32 cellular contexts compared by ENCODE assay signal in genomic region chr17:32944248-32945020, GRCh38. TPM values are rescaled to one million over a fixed set of nuclear protein-coding genes. Genes with fewer than 3 reads are reported as not detected.
A peak's percentile ranks its signal among the peaks of the same experiment; 100 is the strongest.
DNase-seq lines count a peak whose midpoint lies in the region; ATAC-seq, FAIRE-seq and TF ChIP-seq lines count a peak whose summit lies in the region.
"Had no signal": no experiment of that assay in that cellular context is flagged by ENCODE, and none has a peak within 500 bp of the region (broad histone marks: within the 10 kb centered on the region; RNA-seq: fewer than 3 reads in every experiment).

No MANE protein-coding gene starts in this region.

- no peaks in the 10 kb centered on the region for H3K9me3 ChIP-seq in HepG2 (ENCODE audit: low read length)
- H3K9me3 ChIP-seq in right lobe of liver: no peaks in the 10 kb centered on the region
- peaks cover 2% of the 10 kb centered on the region for H3K9me3 ChIP-seq in ectodermal cell (ENCODE audit: control insufficient read depth, low read length)
- H3K9me3 ChIP-seq: gastroesophageal sphincter, SJSA1, vagina had no signal

- TF ChIP-seq EP300 in HepG2 (IDR thresholded peaks at IDR 0.05; ENCODE audit: low read depth in 2 of 2, low read length in 2 of 2) (no peak), HepG2 (CRISPR knock-in tag; IDR thresholded peaks at IDR 0.05; ENCODE audit: borderline replicate concordance) (no peak)

- FAIRE-seq in HepG2 (lab: Jason Lieb, UNC): no peak
- FAIRE-seq: GM12878, GM19239, H1 had no signal

- H3K9ac ChIP-seq in HepG2 (ENCODE audit: insufficient read depth, low read depth, low read length): no peak overlapping the region

- no peak overlapping the region for H3K4me3 Mint-ChIP-seq in nephron progenitor cell
- H3K4me3 Mint-ChIP-seq: activated B cell treated with CpG ODN at 0.5 μM for 24 hours; activated T-cell treated with anti-CD3 and anti-CD28 coated beads, Interleukin-2, amount 50 U/mL, for 24 hours; CD4-positive, alpha-beta memory T cell; nephron; T-helper 2 cell treated with Interferon-gamma antibody and Interleukin-4, amounts not matched to agents 5 μg/mL and 100 μg/mL, for 36 hours had no signal

- intact Hi-C loops in HepG2 (cut with micrococcal nuclease; ENCODE audit: unreplicated experiment) (no loop called here), right lobe of liver (cut with DNase I) (no loop called here)

- peak; percentile 76 for ATAC-seq in HepG2
- ATAC-seq in right lobe of liver: no peak
- no peak for ATAC-seq in GM21576 (IDR thresholded peaks at IDR 0.05; ENCODE audit: unreplicated experiment)
- ATAC-seq in HG02852 (IDR thresholded peaks at IDR 0.05; ENCODE audit: unreplicated experiment): no peak
- ATAC-seq: GM12878 had no signal

- no peaks in the 10 kb centered on the region for H3K9me3 Mint-ChIP-seq in nephron progenitor cell
- H3K9me3 Mint-ChIP-seq: activated B cell treated with CpG ODN at 0.5 μM for 24 hours had no signal

- no peaks in the 10 kb centered on the region for H3K27me3 ChIP-seq in HepG2 (ENCODE audit: control insufficient read depth in 1 of 2, insufficient read depth in 2 of 2, low read length in 2 of 2)
- H3K27me3 ChIP-seq in right lobe of liver: no peaks in the 10 kb centered on the region
- no peaks in the 10 kb centered on the region for H3K27me3 ChIP-seq in ectodermal cell (ENCODE audit: control insufficient read depth, insufficient read depth, low read length, poor library complexity, severe bottlenecking)
- H3K27me3 ChIP-seq: gastroesophageal sphincter, SJSA1, vagina had no signal

- DNase-seq in HepG2 (ENCODE audit: low spot score) (no peak), right lobe of liver (no peak), nephron progenitor cell (no peak), DMS53 treated with DMSO at 0.1 percent for 48 hours (lab: John Stamatoyannopoulos, UW; ENCODE audit: unreplicated experiment) (no peak)
- no peak for DNase-seq in stimulated activated CD4-positive, alpha-beta T cell treated with anti-CD3 and anti-CD28 coated beads, Interleukin-1b, Interleukin-23, amount 100 ng/mL, for 48 hours
- DNase-seq: activated B cell treated with CpG ODN at 0.5 μM for 24 hours; activated naive CD4-positive, alpha-beta T cell treated with Interleukin-2 at 50 U/mL for 16 hours; activated T-cell treated with anti-CD3 and anti-CD28 coated beads, Interleukin-2, amount 50 U/mL, for 24 hours; amniotic stem cell; CD4-positive, alpha-beta memory T cell; Kasumi-1; NCI-H1092 treated with DMSO at 0.1 percent for 48 hours; NCI-H2029 treated with DMSO at 0.1 percent for 48 hours; NCI-H345; stimulated activated CD4-positive, alpha-beta T cell treated with anti-CD3 and anti-CD28 coated beads, Interleukin-12 subunit alpha, Interleukin-12 subunit beta, amount 100 ng/mL, for 4 hours had no signal

- H3K36me3 Mint-ChIP-seq in nephron progenitor cell (ENCODE audit: low read depth): peaks cover 50% of the 10 kb centered on the region
- H3K36me3 Mint-ChIP-seq: CD4-positive, alpha-beta memory T cell had no signal

- CTCF ChIA-PET in HepG2 (lab: Yijun Ruan, JAX; ENCODE audit: low intra/inter-chr PET ratio, low total read pairs): no interaction called here

- TF ChIP-seq RAD21 in HepG2 (CRISPR knock-in tag; IDR thresholded peaks at IDR 0.05): no peak

- peaks cover 11% of the 10 kb centered on the region for H3K27me3 Mint-ChIP-seq in nephron progenitor cell (ENCODE audit: low read depth, poor library complexity)

- peak overlapping the region; percentile 93 for H3K27ac Mint-ChIP-seq in nephron progenitor cell
- H3K27ac Mint-ChIP-seq: activated B cell treated with CpG ODN at 0.5 μM for 24 hours; activated T-cell treated with anti-CD3 and anti-CD28 coated beads, Interleukin-2, amount 50 U/mL, for 24 hours; CD4-positive, alpha-beta memory T cell; nephron; T-helper 2 cell treated with Interferon-gamma antibody and Interleukin-4, amounts not matched to agents 5 μg/mL and 100 μg/mL, for 36 hours had no signal

- peaks cover 5 to 21% of the 10 kb centered on the region in 2 experiments; a peak in 4 of 5 replicates for H3K36me3 ChIP-seq in HepG2 (replicated peaks in 1 of 2; ENCODE audit: control insufficient read depth in 1 of 2, insufficient read depth in 2 of 2, low read length in 2 of 2)
- H3K36me3 ChIP-seq in right lobe of liver: peaks cover 0 to 3% (median 0%) of the 10 kb centered on the region in 4 donors
- peaks cover 23% of the 10 kb centered on the region for H3K36me3 ChIP-seq in ectodermal cell (ENCODE audit: control insufficient read depth, insufficient read depth, low read length)

- H3K79me2 ChIP-seq in HepG2 (ENCODE audit: insufficient read depth, low read length): no peaks in the 10 kb centered on the region

- H2AFZ ChIP-seq in HepG2 (ENCODE audit: low read length): no peak overlapping the region

- peaks cover 25% of the 10 kb centered on the region for H3K4me1 Mint-ChIP-seq in nephron progenitor cell
- H3K4me1 Mint-ChIP-seq: activated B cell treated with CpG ODN at 0.5 μM for 24 hours had no signal

- H3K4me1 ChIP-seq in HepG2 (ENCODE audit: insufficient read depth, low read length) (peaks cover 22% of the 10 kb centered on the region), right lobe of liver (no peaks in the 10 kb centered on the region), ectodermal cell (ENCODE audit: control insufficient read depth, insufficient read depth, low read length) (no peaks in the 10 kb centered on the region)
- H3K4me1 ChIP-seq: SJSA1 had no signal

- H3K4me3 ChIP-seq in HepG2 (replicated peaks in 1 of 3; ENCODE audit: insufficient read depth in 1 of 3, low read depth in 2 of 3, low read length in 3 of 3) (no peak overlapping the region), right lobe of liver (no peak overlapping the region), ectodermal cell (ENCODE audit: insufficient read depth, low read depth, low read length) (no peak overlapping the region)
- H3K4me3 ChIP-seq: gastroesophageal sphincter, GM12878, SJSA1, vagina had no signal

- BruUV-seq in HepG2 (replicated peaks; lab: Mats Ljungman, UMichigan): no TSS peak

- in situ Hi-C loops in HepG2 (cut with HindIII; ENCODE audit: extremely low pct_ligation_motif_present, low pct_unique_long_range_greater_than_20kb): no loop called here

- TF ChIP-seq CTCF in HepG2 (CRISPR knock-in tag; IDR thresholded peaks at IDR 0.05): no peak
- TF ChIP-seq CTCF in right lobe of liver (IDR thresholded peaks at IDR 0.05): no peak
- TF ChIP-seq CTCF in nephron progenitor cell (IDR thresholded peaks at IDR 0.05): no peak

- H4K20me1 ChIP-seq in HepG2 (ENCODE audit: insufficient read depth, low read length): no peaks in the 10 kb centered on the region

- WGBS in HepG2 (ENCODE audit: low lambda C conversion rate): 77% methylated on average over 4 of the region's 4 CpGs
- WGBS in right lobe of liver (ENCODE audit: insufficient coverage, low coverage, low lambda C conversion rate, missing lambda C conversion rate): 79% methylated on average over 3 of the region's 4 CpGs
- WGBS in ectodermal cell, 2 experiments: 91 to 99% methylated on average over 4 of the region's 4 CpGs

- peak overlapping the region; percentile 20; the same call in 1 of the 2 replicates for H3K4me2 ChIP-seq in HepG2 (ENCODE audit: low read depth, low read length)

- POLR2A ChIA-PET in HepG2 (lab: Yijun Ruan, JAX): interaction anchor here (0.9 kb wide), 1 partner anchor 67 kb away, joined by 3 read pairs; the partner anchor contains the start of gene MYO1D

- H3K27ac ChIP-seq in HepG2 (ENCODE audit: extremely low read length, insufficient read depth, low read length): no peak overlapping the region
- H3K27ac ChIP-seq in right lobe of liver: no peak overlapping the region
- H3K27ac ChIP-seq in ectodermal cell (ENCODE audit: insufficient read depth, low read depth, low read length, poor library complexity, severe bottlenecking): peak overlapping the region; percentile 23
- H3K27ac ChIP-seq: gastroesophageal sphincter, SJSA1, vagina had no signal

- TF ChIP-seq POLR2A in HepG2 (IDR thresholded peaks at IDR 0.05; ENCODE audit: insufficient read depth in 1 of 2, low read depth in 2 of 2, low read length in 2 of 2) (no peak), right lobe of liver (IDR thresholded peaks at IDR 0.05) (no peak)

RNA-seq across cellular contexts. Expression of gene TMEM98, which starts 16.5 kb away (rescaled TPM):
- 77.3 and 103 TPM in 2 replicates for total RNA-seq in HepG2 (2016; rRNA removed; fragmentation: Illumina TruSeq; extraction: Trizol)
- 53.1 and 67.2 TPM in 2 replicates for total RNA-seq in HepG2 (2016; cell fraction: cytosol; rRNA removed; fragmentation: Illumina TruSeq; extraction: Trizol; ENCODE audit: low read depth)
- total RNA-seq in HepG2 (2016; cell fraction: insoluble cytoplasmic fraction; rRNA removed; fragmentation: Illumina TruSeq; extraction: Trizol): 79.2 and 109 TPM in 2 replicates
- 111 and 127 TPM in 2 replicates for total RNA-seq in HepG2 (2016; cell fraction: membrane; rRNA removed; fragmentation: Illumina TruSeq; extraction: Trizol)
- total RNA-seq in HepG2 (2016; cell fraction: nucleus; rRNA removed; fragmentation: Illumina TruSeq; extraction: Trizol): 75.4 and 76.4 TPM in 2 replicates
- 175 and 180 TPM in 2 replicates for polyA plus RNA-seq in HepG2 (2011; rRNA removed)
- polyA plus RNA-seq in HepG2 (2011; cell fraction: cytosol; rRNA removed): 328 and 339 TPM in 2 replicates
- polyA plus RNA-seq in HepG2 (2011; cell fraction: nucleus; rRNA removed): 173 and 209 TPM in 2 replicates
- polyA plus RNA-seq in HepG2 (2012): 69.9 and 74.1 TPM in 2 replicates
- polyA plus RNA-seq in HepG2 (2016; cell fraction: cytosol; fragmentation: Illumina TruSeq; extraction: Trizol; ENCODE audit: low read depth): 92.0 and 118 TPM in 2 replicates
- 87.3 and 89.1 TPM in 2 replicates for polyA plus RNA-seq in HepG2 (2016; cell fraction: insoluble cytoplasmic fraction; fragmentation: Illumina TruSeq; extraction: Trizol; ENCODE audit: low read depth)
- polyA plus RNA-seq in HepG2 (2016; cell fraction: membrane; fragmentation: Illumina TruSeq; extraction: Trizol; ENCODE audit: low read depth): 118 and 131 TPM in 2 replicates
- 139 and 141 TPM in 2 replicates for polyA plus RNA-seq in HepG2 (2016; cell fraction: nucleus; fragmentation: Illumina TruSeq; extraction: Trizol; ENCODE audit: insufficient read depth, low read depth)
- polyA minus RNA-seq in HepG2 (2011; rRNA and poly(A)+ RNA removed; ENCODE audit: low replicate concordance): 1.2 and 454 TPM in 2 replicates
- polyA minus RNA-seq in HepG2 (2011; cell fraction: cytosol; rRNA and poly(A)+ RNA removed): 65.4 and 66.9 TPM in 2 replicates
- 53.7 and 60.7 TPM in 2 replicates for polyA minus RNA-seq in HepG2 (2011; cell fraction: nucleus; rRNA and poly(A)+ RNA removed)
- total RNA-seq in right lobe of liver: 10 to 100 TPM in 4 of 6 experiments, 1 to 10 TPM in 2; 7.8 to 31.5 (median 19.2) TPM
- 126 TPM for polyA plus RNA-seq in ectodermal cell (2013, experiment 1 of 4)
- polyA plus RNA-seq in ectodermal cell (2013, experiment 2 of 4): 134 TPM
- polyA plus RNA-seq in ectodermal cell (2013, experiment 3 of 4): 98.5 TPM
- polyA plus RNA-seq in ectodermal cell (2013, experiment 4 of 4): 113 TPM
- total RNA-seq: activated B cell treated with CpG ODN at 0.5 μM for 24 hours; CD4-positive, alpha-beta memory T cell had no signal
- polyA plus RNA-seq: CD4-positive, alpha-beta memory T cell had no signal

RNA-seq across cellular contexts. Expression of gene SPACA3, which starts 47.2 kb away (rescaled TPM):
- total RNA-seq in HepG2 (2016; rRNA removed; fragmentation: Illumina TruSeq; extraction: Trizol) (not detected in 2 replicates), right lobe of liver (not detected)
- not detected in 2 replicates for total RNA-seq in HepG2 (2016; cell fraction: cytosol; rRNA removed; fragmentation: Illumina TruSeq; extraction: Trizol; ENCODE audit: low read depth)
- total RNA-seq in HepG2 (2016; cell fraction: insoluble cytoplasmic fraction; rRNA removed; fragmentation: Illumina TruSeq; extraction: Trizol): not detected in 2 replicates
- not detected in 2 replicates for total RNA-seq in HepG2 (2016; cell fraction: membrane; rRNA removed; fragmentation: Illumina TruSeq; extraction: Trizol)
- total RNA-seq in HepG2 (2016; cell fraction: nucleus; rRNA removed; fragmentation: Illumina TruSeq; extraction: Trizol): not detected in 2 replicates
- not detected in 2 replicates for polyA plus RNA-seq in HepG2 (2011; rRNA removed)
- not detected in 2 replicates for polyA plus RNA-seq in HepG2 (2011; cell fraction: cytosol; rRNA removed)
- not detected in 2 replicates for polyA plus RNA-seq in HepG2 (2011; cell fraction: nucleus; rRNA removed)
- not detected in 2 replicates for polyA plus RNA-seq in HepG2 (2012)
- polyA plus RNA-seq in HepG2 (2016; cell fraction: cytosol; fragmentation: Illumina TruSeq; extraction: Trizol; ENCODE audit: low read depth): not detected in 2 replicates
- polyA plus RNA-seq in HepG2 (2016; cell fraction: insoluble cytoplasmic fraction; fragmentation: Illumina TruSeq; extraction: Trizol; ENCODE audit: low read depth): not detected in 2 replicates
- not detected in 2 replicates for polyA plus RNA-seq in HepG2 (2016; cell fraction: membrane; fragmentation: Illumina TruSeq; extraction: Trizol; ENCODE audit: low read depth)
- polyA plus RNA-seq in HepG2 (2016; cell fraction: nucleus; fragmentation: Illumina TruSeq; extraction: Trizol; ENCODE audit: insufficient read depth, low read depth): not detected in 2 replicates
- not detected in 2 replicates for polyA minus RNA-seq in HepG2 (2011; rRNA and poly(A)+ RNA removed; ENCODE audit: low replicate concordance)
- not detected in 2 replicates for polyA minus RNA-seq in HepG2 (2011; cell fraction: cytosol; rRNA and poly(A)+ RNA removed)
- not detected in 2 replicates for polyA minus RNA-seq in HepG2 (2011; cell fraction: nucleus; rRNA and poly(A)+ RNA removed)
- polyA plus RNA-seq in ectodermal cell (2013, experiment 1 of 4): not detected
- not detected for polyA plus RNA-seq in ectodermal cell (2013, experiment 2 of 4)
- polyA plus RNA-seq in ectodermal cell (2013, experiment 3 of 4): not detected
- not detected for polyA plus RNA-seq in ectodermal cell (2013, experiment 4 of 4)
- total RNA-seq: activated B cell treated with CpG ODN at 0.5 μM for 24 hours; CD4-positive, alpha-beta memory T cell; gastroesophageal sphincter; GM12878; H1; HT1080; kidney epithelial cell; mesenteric fat pad; pulmonary artery endothelial cell; SJSA1; subcutaneous adipose tissue; vagina had no signal
- polyA plus RNA-seq: CD4-positive, alpha-beta memory T cell; esophagus had no signal
